Comparison of ENCODE assay signal across 14 cellular contexts in the genomic region with DNA sequence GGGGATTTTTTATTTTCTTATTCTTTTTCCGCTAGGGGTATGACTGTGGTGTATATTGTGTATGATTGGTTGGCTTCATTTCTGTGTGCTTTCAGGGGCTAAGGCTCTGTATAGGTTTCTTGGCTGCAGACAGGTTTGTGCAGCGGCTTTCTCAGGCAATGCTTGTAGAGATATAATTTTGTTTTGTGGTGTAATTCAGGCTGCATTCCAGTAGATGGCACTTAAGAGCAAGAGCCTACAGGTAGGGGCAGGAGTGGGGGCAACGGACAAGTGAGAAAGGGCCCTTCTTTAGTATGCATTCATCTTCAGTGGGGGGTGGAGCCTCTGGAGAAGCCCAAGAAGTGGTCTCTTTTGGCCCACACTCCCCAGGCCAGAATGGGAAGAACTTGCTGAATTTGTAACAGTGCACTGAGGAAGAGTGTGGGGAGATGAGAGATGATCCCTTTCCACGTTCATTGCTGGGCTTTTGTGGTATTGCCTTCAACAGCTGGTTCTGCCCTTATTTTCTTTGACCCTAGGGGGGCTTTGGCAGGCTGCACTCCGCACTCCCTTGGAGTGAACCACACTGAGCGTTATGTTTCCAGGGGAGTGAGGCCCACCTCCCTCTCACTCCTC.
DNase-seq lines count a peak whose midpoint lies in the region; ATAC-seq, FAIRE-seq and TF ChIP-seq lines count a peak whose summit lies in the region.
"Had no signal": no experiment of that assay in that cellular context is flagged by ENCODE, and none has a peak within 500 bp of the region (broad histone marks: within the 10 kb centered on the region; RNA-seq: fewer than 3 reads in every experiment).

No MANE protein-coding gene starts in this region.

- POLR2A ChIA-PET in BJ (lab: Charles Lee) = no interaction called here

- CTCF ChIA-PET in BJ (lab: Yijun Ruan, JAX) = interaction anchor here (1.0 to 3.4 kb wide), 3 partner anchors 15 to 49 kb away, joined by 3 to 11 read pairs (median 3); no protein-coding TSS in a partner anchor

- FAIRE-seq in frontal cortex (lab: Jason Lieb, UNC) = no peak

- TF ChIP-seq CTCF in BJ (IDR thresholded peaks at IDR 0.05; ENCODE audit: insufficient read depth, low read depth, low read length) (peak; percentile 65), GM12875 (IDR thresholded peaks at IDR 0.05; ENCODE audit: borderline replicate concordance, insufficient read depth, low read depth, low read length) (peak; percentile 39; the same call in 1 of the 2 replicates), fibroblast of villous mesenchyme (IDR thresholded peaks at IDR 0.05; ENCODE audit: insufficient read depth, low read depth, low read length) (peak; percentile 60)

- DNase-seq in BJ (ENCODE audit: low read depth) (no peak), RKO (ENCODE audit: low spot score) (peak; percentile 11), fibroblast of villous mesenchyme (ENCODE audit: low read depth) (peak; percentile 1), GF-D8 (lab: John Stamatoyannopoulos, UW) (no peak), frontal cortex (ENCODE audit: low spot score in 2 of 2) (no peak), COLO668 (lab: John Stamatoyannopoulos, UW; ENCODE audit: unreplicated experiment) (no peak)
- DNase-seq: activated CD4-positive, alpha-beta T cell treated with anti-CD3 and anti-CD28 coated beads, Interleukin-2, amount 50 U/mL, for 4 hours; amygdala; midbrain; NCI-H1105 treated with DMSO at 0.1 percent for 48 hours; stomach had no signal

- no peaks in the 10 kb centered on the region for H3K36me3 ChIP-seq in BJ (ENCODE audit: control insufficient read depth, insufficient read depth, low read length)
- H3K36me3 ChIP-seq: gastroesophageal sphincter, stomach had no signal

- no peak for ATAC-seq in GM21390 (IDR thresholded peaks at IDR 0.05; ENCODE audit: unreplicated experiment)
- ATAC-seq: gastroesophageal sphincter had no signal

- peaks cover 6% of the 10 kb centered on the region for H3K27me3 ChIP-seq in BJ (ENCODE audit: control insufficient read depth, insufficient read depth, low read length)
- H3K27me3 ChIP-seq: gastroesophageal sphincter, stomach had no signal

- no peak overlapping the region for H3K4me3 ChIP-seq in BJ (ENCODE audit: low read depth, low read length)
- no peak overlapping the region for H3K4me3 ChIP-seq in GM12875 (ENCODE audit: low read depth, low read length)
- no peak overlapping the region for H3K4me3 ChIP-seq in fibroblast of villous mesenchyme (ENCODE audit: low read depth, low read length)
- H3K4me3 ChIP-seq: gastroesophageal sphincter, stomach had no signal

Comparison
In these comparisons a context has a peak if more than half of its experiments do, and no peak if none do; other contexts are left out.
1. DNase-seq: peak in RKO (single experiment) and fibroblast of villous mesenchyme (single experiment); none in BJ (single experiment), GF-D8 (single experiment), frontal cortex (0 of 2) and COLO668 (single experiment).
2. Peak in every context shown above with its lines, with median percentiles within 50 percentile points of each other: CTCF ChIP-seq.